ENCODE assay signal across 12 cellular contexts in genomic region chr12:6791931-6792520, GRCh38. TPM values are rescaled to one million over a fixed set of nuclear protein-coding genes. Genes with fewer than 3 reads are reported as not detected.
DNase-seq lines count a peak whose midpoint lies in the region; ATAC-seq and TF ChIP-seq lines count a peak whose summit lies in the region.
"Had no signal": no experiment of that assay in that cellular context is flagged by ENCODE, and none has a peak within 500 bp of the region (broad histone marks: within the 10 kb centered on the region; RNA-seq: fewer than 3 reads in every experiment).

No MANE protein-coding gene starts in this region.

- DNase-seq in activated naive CD4-positive, alpha-beta T cell treated with Interleukin-2 at 50 U/mL for 16 hours: peak; percentile 45
- no peak for DNase-seq in activated naive CD4-positive, alpha-beta T cell (lab: John Stamatoyannopoulos, UW)
- DNase-seq in activated naive CD4-positive, alpha-beta T cell treated with anti-CD3 and anti-CD28 coated beads, Interleukin-2, amount 50 U/mL, for 72 hours (ENCODE audit: low spot score in 2 of 2): peak in 1 of 2 donors; percentile 62
- no peak for DNase-seq in thoracic aorta (ENCODE audit: low spot score)
- DNase-seq in activated CD8-positive, alpha-beta memory T cell treated with anti-CD3 and anti-CD28 coated beads, Interleukin-2, amount 50 U/mL, for 4 hours: no peak
- DNase-seq in thyroid gland: no peak
- DNase-seq in DMS 273 treated with DMSO at 0.1 percent for 48 hours (lab: John Stamatoyannopoulos, UW): no peak
- DNase-seq: cerebellar nuclear complex; NCI-H1092; stimulated activated CD8-positive, alpha-beta memory T cell treated with anti-CD3 and anti-CD28 coated beads, Interleukin-4, amount 100 ng/mL, for 48 hours had no signal

- no peak for TF ChIP-seq POLR2A in thyroid gland (IDR thresholded peaks at IDR 0.05)

- 64 to 82% methylated on average over 13 of the region's 13 CpGs for WGBS in thyroid gland, 2 donors

- intact Hi-C loops in thyroid gland (cut with DNase I): no loop called here

- H3K9me3 ChIP-seq in mucosa of rectum (ENCODE audit: control insufficient read depth in 2 of 2, low read length in 2 of 2) (no peaks in the 10 kb centered on the region), thoracic aorta (no peaks in the 10 kb centered on the region), thyroid gland (no peaks in the 10 kb centered on the region)

- TF ChIP-seq CTCF in thoracic aorta (IDR thresholded peaks at IDR 0.05) (no peak), thyroid gland (IDR thresholded peaks at IDR 0.05) (no peak)

- H3K4me1 ChIP-seq in mucosa of rectum (ENCODE audit: control insufficient read depth in 2 of 2, insufficient read depth in 2 of 2, low read length in 2 of 2): peaks cover 3% of the 10 kb centered on the region in 2 donors
- no peaks in the 10 kb centered on the region for H3K4me1 ChIP-seq in thoracic aorta (ENCODE audit: control insufficient read depth in 1 of 2, low read depth in 2 of 2)
- no peaks in the 10 kb centered on the region for H3K4me1 ChIP-seq in thyroid gland

- peak overlapping the region; percentile 94 to 96 for H3K27ac Mint-ChIP-seq in activated naive CD4-positive, alpha-beta T cell treated with anti-CD3 and anti-CD28 coated beads, Interleukin-2, amount 50 U/mL, for 72 hours

- peak; percentile 7 to 16 for ATAC-seq in activated naive CD4-positive, alpha-beta T cell treated with anti-CD3 and anti-CD28 coated beads, Interleukin-2, amount 50 U/mL, for 72 hours
- no peak for ATAC-seq in thoracic aorta (ENCODE audit: insufficient number of reproducible peaks, low FRiP score, low read depth)

- H3K27me3 ChIP-seq in mucosa of rectum (ENCODE audit: control insufficient read depth in 2 of 2, insufficient read depth in 2 of 2, low read length in 2 of 2) (peaks cover 0 to 2% of the 10 kb centered on the region in 2 donors), thoracic aorta (replicated peaks; ENCODE audit: insufficient read depth) (no peaks in the 10 kb centered on the region), thyroid gland (no peaks in the 10 kb centered on the region)

- H3K9ac ChIP-seq in mucosa of rectum (ENCODE audit: low read depth in 1 of 2, low read length in 2 of 2): peak overlapping the region in 1 of 2 donors; percentile 32

- peaks cover 26 to 46% of the 10 kb centered on the region in 2 donors for H3K36me3 Mint-ChIP-seq in activated naive CD4-positive, alpha-beta T cell treated with anti-CD3 and anti-CD28 coated beads, Interleukin-2, amount 50 U/mL, for 72 hours

- H3K27ac ChIP-seq in mucosa of rectum (ENCODE audit: low read depth in 2 of 2, low read length in 2 of 2) (peak overlapping the region; percentile 20 to 67), thoracic aorta (peak overlapping the region in 1 of 2 donors; percentile 7), thyroid gland (no peak overlapping the region)

- H3K4me3 ChIP-seq in mucosa of rectum (ENCODE audit: low read length in 2 of 2) (peak overlapping the region; percentile 14 to 61), thoracic aorta (peak overlapping the region; percentile 49), thyroid gland (replicated peaks in 1 of 3) (no peak overlapping the region)

- H3K36me3 ChIP-seq in mucosa of rectum (ENCODE audit: control insufficient read depth in 2 of 2, insufficient read depth in 2 of 2, low read length in 2 of 2) (no peaks in the 10 kb centered on the region), thoracic aorta (no peaks in the 10 kb centered on the region), thyroid gland (no peaks in the 10 kb centered on the region)

- H3K9me3 Mint-ChIP-seq in activated naive CD4-positive, alpha-beta T cell treated with anti-CD3 and anti-CD28 coated beads, Interleukin-2, amount 50 U/mL, for 72 hours: no peaks in the 10 kb centered on the region

RNA-seq across cellular contexts. Expression of gene CD4, which starts 2.7 kb away (rescaled TPM):
- 100 to 1,000 TPM; 165 to 244 TPM for total RNA-seq in activated naive CD4-positive, alpha-beta T cell treated with anti-CD3 and anti-CD28 coated beads, Interleukin-2, amount 50 U/mL, for 72 hours
- total RNA-seq in thoracic aorta (10 to 100 TPM; 22.3 to 25.0 TPM), thyroid gland (1 to 10 TPM; 3.5 to 8.1 (median 3.9) TPM)

RNA-seq across cellular contexts. Expression of gene LAG3, which starts 19.7 kb away (rescaled TPM):
- 100 to 1,000 TPM in 1 of 2 donors, 10 to 100 TPM in 1; 71.3 to 117 TPM for total RNA-seq in activated naive CD4-positive, alpha-beta T cell treated with anti-CD3 and anti-CD28 coated beads, Interleukin-2, amount 50 U/mL, for 72 hours
- total RNA-seq in thoracic aorta: 1 to 10 TPM in 1 of 2 donors, under 1 TPM in 1; 0.95 to 1.5 TPM
- under 1 TPM in 1 of 4 donors, not detected in 3; 0.13 TPM for total RNA-seq in thyroid gland
- total RNA-seq: renal cortical epithelial cell had no signal

RNA-seq across cellular contexts. Expression of gene PTMS, which starts 25.9 kb away (rescaled TPM):
- total RNA-seq in activated naive CD4-positive, alpha-beta T cell treated with anti-CD3 and anti-CD28 coated beads, Interleukin-2, amount 50 U/mL, for 72 hours: 100 to 1,000 TPM in 1 of 2 donors, 10 to 100 TPM in 1; 76.0 to 163 TPM
- total RNA-seq in thoracic aorta (100 to 1,000 TPM; 168 to 186 TPM), thyroid gland (100 to 1,000 TPM in 2 of 4 donors, 10 to 100 TPM in 2; 60.0 to 186 (median 103) TPM)

RNA-seq across cellular contexts. Expression of gene GPR162, which starts 29.6 kb away (rescaled TPM):
- total RNA-seq in activated naive CD4-positive, alpha-beta T cell treated with anti-CD3 and anti-CD28 coated beads, Interleukin-2, amount 50 U/mL, for 72 hours: under 1 TPM; 0.46 to 0.60 TPM
- 1 to 10 TPM; 1.1 to 3.1 TPM for total RNA-seq in thoracic aorta
- total RNA-seq in thyroid gland: 1 to 10 TPM in 1 of 4 donors, under 1 TPM in 3; 0.34 to 1.1 (median 0.56) TPM

RNA-seq across cellular contexts. Expression of gene P3H3, which starts 36.2 kb away (rescaled TPM):
- 1 to 10 TPM in 1 of 2 donors, under 1 TPM in 1; 0.82 to 3.0 TPM for total RNA-seq in activated naive CD4-positive, alpha-beta T cell treated with anti-CD3 and anti-CD28 coated beads, Interleukin-2, amount 50 U/mL, for 72 hours
- total RNA-seq in thoracic aorta (10 to 100 TPM; 66.1 to 77.7 TPM), thyroid gland (10 to 100 TPM; 13.6 to 27.9 (median 20.3) TPM)

Comparison
In these comparisons a context has a peak if more than half of its experiments do, and no peak if none do; other contexts are left out.
1. H3K27ac ChIP-seq: peak in mucosa of rectum (2 of 2); none in thyroid gland (0 of 3).
2. H3K4me3 ChIP-seq: peak in mucosa of rectum (2 of 2) and thoracic aorta (single experiment); none in thyroid gland (0 of 3).
3. RNA of gene CD4, which starts 2.7 kb away (total RNA-seq): 165 to 244 TPM in activated naive CD4-positive, alpha-beta T cell treated with anti-CD3 and anti-CD28 coated beads, Interleukin-2, amount 50 U/mL, for 72 hours; 22.3 to 25.0 TPM in thoracic aorta and 3.5 to 8.1 TPM in thyroid gland; every median in the first group is over 4 times any median in the second.
4. RNA of gene LAG3, which starts 19.7 kb away (total RNA-seq): 71.3 to 117 TPM in activated naive CD4-positive, alpha-beta T cell treated with anti-CD3 and anti-CD28 coated beads, Interleukin-2, amount 50 U/mL, for 72 hours; 0.95 to 1.5 TPM in thoracic aorta and 0.13 TPM in thyroid gland; every median in the first group is over 10 times any median in the second.